In genomic region chr5:132136906-132137305, GRCh38 we compare ENCODE assay signal across 18 cellular contexts.
DNase-seq lines count a peak whose midpoint lies in the region; ATAC-seq and TF ChIP-seq lines count a peak whose summit lies in the region.
"Had no signal": no experiment of that assay in that cellular context is flagged by ENCODE, and none has a peak within 500 bp of the region (broad histone marks: within the 10 kb centered on the region; RNA-seq: fewer than 3 reads in every experiment).

No MANE protein-coding gene starts in this region.

- H2BK15ac ChIP-seq in IMR-90 (ENCODE audit: low read depth, low read length): no peak overlapping the region

- H3K14ac ChIP-seq in IMR-90 (replicated peaks; ENCODE audit: low read depth, low read length): no peak overlapping the region

- CTCF ChIA-PET in IMR-90 (lab: Yijun Ruan, JAX): no interaction called here

- in situ Hi-C loops in IMR-90 (cut with MboI; ENCODE audit: low sequenced_read_pairs) (no loop called here), brain microvascular endothelial cell (cut with HindIII; ENCODE audit: low pct_ligation_motif_present, low sequenced_read_pairs) (no loop called here), transverse colon (cut with MboI; ENCODE audit: low pct_ligation_motif_present in 1 of 4, low pct_unique_long_range_greater_than_20kb in 1 of 4, low sequenced_read_pairs in 3 of 4) (no loop called here)

- no peak overlapping the region for H3K4ac ChIP-seq in IMR-90 (ENCODE audit: low read depth, low read length)

- H3K9me1 ChIP-seq in IMR-90 (ENCODE audit: insufficient read depth, low read length): no peaks in the 10 kb centered on the region

- H4K8ac ChIP-seq in IMR-90 (ENCODE audit: low read depth in 2 of 2, low read length in 2 of 2): no peak overlapping the region

- TF ChIP-seq POLR2A in IMR-90 (IDR thresholded peaks at IDR 0.05; ENCODE audit: low read depth, low read length): no peak
- TF ChIP-seq POLR2A in transverse colon (IDR thresholded peaks at IDR 0.05): no peak

- no peak overlapping the region for H3K4me3 Mint-ChIP-seq in naive thymus-derived CD8-positive, alpha-beta T cell
- H3K4me3 Mint-ChIP-seq: effector memory CD8-positive, alpha-beta T cell; naive B cell; stimulated activated effector memory CD8-positive, alpha-beta T cell treated with anti-CD3 and anti-CD28 coated beads, Interleukin-12 subunit alpha, Interleukin-12 subunit beta, amount 100 ng/mL, for 72 hours had no signal

- no peaks in the 10 kb centered on the region for H3K36me3 ChIP-seq in IMR-90 (ENCODE audit: control insufficient read depth, insufficient read depth, low read length)
- H3K36me3 ChIP-seq in brain microvascular endothelial cell (replicated peaks): no peaks in the 10 kb centered on the region
- H3K36me3 ChIP-seq in transverse colon: no peaks in the 10 kb centered on the region
- H3K36me3 ChIP-seq: ascending aorta, heart left ventricle had no signal

- ATAC-seq in IMR-90 (ENCODE audit: low read depth): peak; percentile 64
- no peak for ATAC-seq in naive thymus-derived CD8-positive, alpha-beta T cell
- ATAC-seq: effector memory CD8-positive, alpha-beta T cell; heart left ventricle; Panc1; stimulated activated effector memory CD8-positive, alpha-beta T cell treated with anti-CD3 and anti-CD28 coated beads, Interleukin-12 subunit alpha, Interleukin-12 subunit beta, amount 100 ng/mL, for 72 hours had no signal

- no peak for TF ChIP-seq EP300 in transverse colon (IDR thresholded peaks at IDR 0.05; ENCODE audit: low read depth)

- H2AK9ac ChIP-seq in IMR-90 (replicated peaks; ENCODE audit: low read depth, low read length, poor library complexity): no peak overlapping the region

- H3K4me2 ChIP-seq in IMR-90 (ENCODE audit: low read depth, low read length): no peak overlapping the region

- dilution Hi-C loops in IMR-90 (cut with HindIII; ENCODE audit: low sequenced_read_pairs, unreplicated experiment): no loop called here

- H2BK120ac ChIP-seq in IMR-90 (ENCODE audit: low read depth, low read length): no peak overlapping the region

- POLR2A ChIA-PET in IMR-90 (lab: Charles Lee; ENCODE audit: unreplicated experiment): no interaction called here
- POLR2A ChIA-PET in naive thymus-derived CD8-positive, alpha-beta T cell (lab: Charles Lee): no interaction called here

- no peak overlapping the region for H2BK20ac ChIP-seq in IMR-90 (ENCODE audit: low read depth, low read length)

- no peak overlapping the region for H4K91ac ChIP-seq in IMR-90 (ENCODE audit: insufficient read depth, low read depth, low read length)

- no CpG with 5 or more reads among the region's 2 CpGs for WGBS in IMR-90 (ENCODE audit: extremely low coverage in 2 of 2, insufficient read length in 1 of 2), 2 experiments
- WGBS in transverse colon (ENCODE audit: low coverage in 1 of 2), 2 donors: 53 to 72% methylated on average over 2 of the region's 2 CpGs

- no TSS peak for BruUV-seq in IMR-90 (replicated peaks; lab: Mats Ljungman, UMichigan)

- no peaks in the 10 kb centered on the region for H3K4me1 ChIP-seq in IMR-90 (ENCODE audit: control insufficient read depth, insufficient read depth, low read length)
- no peaks in the 10 kb centered on the region for H3K4me1 ChIP-seq in transverse colon
- H3K4me1 ChIP-seq: ascending aorta, heart left ventricle had no signal

- H3K9me3 Mint-ChIP-seq in naive thymus-derived CD8-positive, alpha-beta T cell: peaks cover 0 to 17% (median 6%) of the 10 kb centered on the region in 9 donors
- H3K9me3 Mint-ChIP-seq: stimulated activated effector memory CD8-positive, alpha-beta T cell treated with anti-CD3 and anti-CD28 coated beads, Interleukin-12 subunit alpha, Interleukin-12 subunit beta, amount 100 ng/mL, for 72 hours had no signal

- TF ChIP-seq RAD21 in IMR-90 (IDR thresholded peaks at IDR 0.05; ENCODE audit: low read length): no peak

- H2AFZ ChIP-seq in IMR-90 (replicated peaks; ENCODE audit: low read length, poor library complexity): no peak overlapping the region

- H3K27ac ChIP-seq in IMR-90 (ENCODE audit: insufficient read depth, low read length) (no peak overlapping the region), brain microvascular endothelial cell (no peak overlapping the region), transverse colon (no peak overlapping the region)
- H3K27ac ChIP-seq: ascending aorta, C4-2B, heart left ventricle had no signal

- H3K9ac ChIP-seq in IMR-90 (ENCODE audit: low read depth, low read length): no peak overlapping the region

- no peak overlapping the region for H3K23ac ChIP-seq in IMR-90 (ENCODE audit: low read depth, low read length)

- no peak overlapping the region for H3K56ac ChIP-seq in IMR-90 (ENCODE audit: extremely low read depth, insufficient read depth, low read length)

- peaks cover 10 to 57% (median 12%) of the 10 kb centered on the region in 5 donors for H3K27me3 Mint-ChIP-seq in naive thymus-derived CD8-positive, alpha-beta T cell

- H2AK5ac ChIP-seq in IMR-90 (ENCODE audit: low read depth, low read length): no peak overlapping the region

- no peaks in the 10 kb centered on the region for H3K9me3 ChIP-seq in IMR-90 (ENCODE audit: control insufficient read depth, insufficient read depth, low read length)
- peaks cover 0 to 6% of the 10 kb centered on the region in 2 donors for H3K9me3 ChIP-seq in transverse colon

- H3K27ac Mint-ChIP-seq in naive thymus-derived CD8-positive, alpha-beta T cell: no peak overlapping the region
- H3K27ac Mint-ChIP-seq: activated T-helper 2 cell treated with anti-CD3 and anti-CD28 coated beads, Interferon-gamma antibody, Interleukin-2, Interleukin-4, amounts not matched to agents 10 μg/mL and 5 μg/mL and 100 μg/mL, durations not matched to agents 14 hours and 24 hours and 36 hours; effector memory CD8-positive, alpha-beta T cell; naive B cell; stimulated activated effector memory CD8-positive, alpha-beta T cell treated with anti-CD3 and anti-CD28 coated beads, Interleukin-12 subunit alpha, Interleukin-12 subunit beta, amount 100 ng/mL, for 72 hours had no signal

- H3K4me3 ChIP-seq in IMR-90 (ENCODE audit: insufficient read depth, low read depth, low read length): no peak overlapping the region
- H3K4me3 ChIP-seq in brain microvascular endothelial cell (ENCODE audit: low read depth, low read length): no peak overlapping the region
- H3K4me3 ChIP-seq in transverse colon: no peak overlapping the region
- H3K4me3 ChIP-seq: ascending aorta, heart left ventricle had no signal

- H3K27me3 ChIP-seq in IMR-90 (ENCODE audit: control insufficient read depth, insufficient read depth, low read length) (no peaks in the 10 kb centered on the region), brain microvascular endothelial cell (replicated peaks) (no peaks in the 10 kb centered on the region), transverse colon (no peaks in the 10 kb centered on the region)
- H3K27me3 ChIP-seq: ascending aorta, heart left ventricle had no signal

- intact Hi-C loops in IMR-90 (cut with micrococcal nuclease) (no loop called here), transverse colon (cut with DNase I; ENCODE audit: low total_unique reads) (no loop called here)

- H4K20me1 ChIP-seq in IMR-90 (ENCODE audit: insufficient read depth, low read length): no peaks in the 10 kb centered on the region

- no peak overlapping the region for H4K5ac ChIP-seq in IMR-90 (ENCODE audit: low read depth, low read length)

- H3K18ac ChIP-seq in IMR-90 (ENCODE audit: low read depth, low read length): no peak overlapping the region

- H3K4me1 Mint-ChIP-seq in naive thymus-derived CD8-positive, alpha-beta T cell: no peaks in the 10 kb centered on the region
- H3K4me1 Mint-ChIP-seq: naive B cell had no signal

- no peak overlapping the region for H2BK5ac ChIP-seq in IMR-90 (ENCODE audit: low read depth, low read length, poor library complexity, severe bottlenecking)

- H3K79me1 ChIP-seq in IMR-90 (ENCODE audit: low read depth in 1 of 2, low read length in 2 of 2): no peaks in the 10 kb centered on the region

- no peak for TF ChIP-seq CTCF in IMR-90 (conservative IDR thresholded peaks at IDR 0.05; ENCODE audit: low read depth, low read length)
- no peak for TF ChIP-seq CTCF in brain microvascular endothelial cell (IDR thresholded peaks at IDR 0.05; ENCODE audit: low read depth, low read length, missing control alignments)
- TF ChIP-seq CTCF in transverse colon (IDR thresholded peaks at IDR 0.05): no peak

- DNase-seq in Ammon's horn (ENCODE audit: low spot score) (peak; percentile 47), IMR-90 (peak; percentile 88), brain microvascular endothelial cell (peak; percentile 7), iris pigment epithelial cell (ENCODE audit: low read depth) (peak; percentile 72), COLO668 (lab: John Stamatoyannopoulos, UW; ENCODE audit: unreplicated experiment) (no peak), transverse colon (no peak), NCI-H345 (lab: John Stamatoyannopoulos, UW) (no peak)
- DNase-seq in naive thymus-derived CD8-positive, alpha-beta T cell: no peak
- DNase-seq: effector memory CD8-positive, alpha-beta T cell; heart left ventricle; naive B cell; stimulated activated CD4-positive, alpha-beta T cell treated with anti-CD3 and anti-CD28 coated beads, Interleukin-4, amount 100 ng/mL, for 1 hour; T-helper 2 cell had no signal

- H3K36me3 Mint-ChIP-seq in naive thymus-derived CD8-positive, alpha-beta T cell: peaks cover 0 to 6% (median 4%) of the 10 kb centered on the region in 3 donors
- H3K36me3 Mint-ChIP-seq: stimulated activated effector memory CD8-positive, alpha-beta T cell treated with anti-CD3 and anti-CD28 coated beads, Interleukin-12 subunit alpha, Interleukin-12 subunit beta, amount 100 ng/mL, for 72 hours had no signal

TF ChIP-seq in IMR-90, 13 proteins besides CTCF, POLR2A, EP300 and RAD21:
- TF ChIP-seq CEBPB (IDR thresholded peaks at IDR 0.05; ENCODE audit: low read depth, low read length) (peak; percentile 40; the same call in 1 of the 2 replicates), SMC3 (IDR thresholded peaks at IDR 0.05; ENCODE audit: low read depth, low read length) (no peak), BHLHE40 (IDR thresholded peaks at IDR 0.05; ENCODE audit: low read depth, low read length) (no peak), RFX5 (IDR thresholded peaks at IDR 0.05; ENCODE audit: low read depth, low read length) (peak; percentile 29; the same call in 1 of the 2 replicates), MXI1 (IDR thresholded peaks at IDR 0.05; ENCODE audit: borderline replicate concordance, low read depth, low read length) (no peak)

Comparison
In these comparisons a context has a peak if more than half of its experiments do, and no peak if none do; other contexts are left out.
1. DNase-seq: peak in Ammon's horn (single experiment), IMR-90 (single experiment), brain microvascular endothelial cell (single experiment) and iris pigment epithelial cell (single experiment); none in COLO668 (single experiment), naive thymus-derived CD8-positive, alpha-beta T cell (0 of 10), transverse colon (single experiment) and NCI-H345 (single experiment).